In the genomic region with DNA sequence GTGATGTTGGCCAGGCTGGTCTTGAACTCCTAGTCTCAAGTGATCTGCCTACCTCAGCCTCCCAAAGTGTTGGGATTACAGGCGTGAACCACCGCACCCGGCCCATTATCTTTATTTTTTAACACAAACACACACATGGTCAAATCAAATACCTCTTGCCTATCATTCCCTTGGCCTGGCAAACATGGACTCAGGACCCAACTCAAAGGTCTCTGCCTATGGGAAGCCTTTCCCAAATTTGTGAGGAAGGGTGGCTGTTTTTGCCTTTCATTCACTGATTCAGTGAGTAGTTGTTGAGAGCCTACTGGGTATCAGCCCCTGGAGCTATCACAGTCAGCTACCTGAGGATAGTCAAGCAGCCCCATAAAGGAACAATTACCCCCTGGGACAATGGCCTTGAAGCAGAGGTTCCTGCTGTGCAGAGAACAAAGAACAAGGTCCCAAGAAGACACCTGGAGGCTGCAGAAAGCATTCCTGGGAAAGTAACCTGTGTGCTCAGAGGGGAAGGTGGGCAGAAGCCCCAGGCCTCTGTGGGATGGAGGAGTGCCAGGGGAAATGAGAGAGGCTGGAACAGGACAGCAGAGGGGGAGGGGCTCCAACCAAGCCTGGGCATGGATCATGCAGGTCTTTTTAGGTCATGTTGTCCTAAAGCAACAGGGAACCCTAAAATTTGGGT, we compare ENCODE assay signal across 3 cellular contexts.
A peak's percentile ranks its signal among the peaks of the same experiment; 100 is the strongest.
TF ChIP-seq lines count a peak whose summit lies in the region.

No MANE protein-coding gene starts in this region.

TF ChIP-seq in Ishikawa, 13 proteins besides CTCF, POLR2A, EP300 and RAD21:
- TF ChIP-seq TCF12 (IDR thresholded peaks at IDR 0.05; ENCODE audit: low read depth) (0 out of 2 replicates have a peak, but pooled peaks have one; percentile 31), ZBTB7A (IDR thresholded peaks at IDR 0.05; ENCODE audit: low read depth) (peak; percentile 33; the same call in 1 of the 2 replicates)
- TF ChIP-seq, protein P1, sequence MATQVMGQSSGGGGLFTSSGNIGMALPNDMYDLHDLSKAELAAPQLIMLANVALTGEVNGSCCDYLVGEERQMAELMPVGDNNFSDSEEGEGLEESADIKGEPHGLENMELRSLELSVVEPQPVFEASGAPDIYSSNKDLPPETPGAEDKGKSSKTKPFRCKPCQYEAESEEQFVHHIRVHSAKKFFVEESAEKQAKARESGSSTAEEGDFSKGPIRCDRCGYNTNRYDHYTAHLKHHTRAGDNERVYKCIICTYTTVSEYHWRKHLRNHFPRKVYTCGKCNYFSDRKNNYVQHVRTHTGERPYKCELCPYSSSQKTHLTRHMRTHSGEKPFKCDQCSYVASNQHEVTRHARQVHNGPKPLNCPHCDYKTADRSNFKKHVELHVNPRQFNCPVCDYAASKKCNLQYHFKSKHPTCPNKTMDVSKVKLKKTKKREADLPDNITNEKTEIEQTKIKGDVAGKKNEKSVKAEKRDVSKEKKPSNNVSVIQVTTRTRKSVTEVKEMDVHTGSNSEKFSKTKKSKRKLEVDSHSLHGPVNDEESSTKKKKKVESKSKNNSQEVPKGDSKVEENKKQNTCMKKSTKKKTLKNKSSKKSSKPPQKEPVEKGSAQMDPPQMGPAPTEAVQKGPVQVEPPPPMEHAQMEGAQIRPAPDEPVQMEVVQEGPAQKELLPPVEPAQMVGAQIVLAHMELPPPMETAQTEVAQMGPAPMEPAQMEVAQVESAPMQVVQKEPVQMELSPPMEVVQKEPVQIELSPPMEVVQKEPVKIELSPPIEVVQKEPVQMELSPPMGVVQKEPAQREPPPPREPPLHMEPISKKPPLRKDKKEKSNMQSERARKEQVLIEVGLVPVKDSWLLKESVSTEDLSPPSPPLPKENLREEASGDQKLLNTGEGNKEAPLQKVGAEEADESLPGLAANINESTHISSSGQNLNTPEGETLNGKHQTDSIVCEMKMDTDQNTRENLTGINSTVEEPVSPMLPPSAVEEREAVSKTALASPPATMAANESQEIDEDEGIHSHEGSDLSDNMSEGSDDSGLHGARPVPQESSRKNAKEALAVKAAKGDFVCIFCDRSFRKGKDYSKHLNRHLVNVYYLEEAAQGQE (IDR thresholded peaks at IDR 0.05; ENCODE audit: low read depth), result no peak
TF ChIP-seq in Ishikawa: peak in this region for 2.

TF ChIP-seq in H1, 55 proteins besides CTCF, POLR2A, EP300 and RAD21:
- peak; percentile 92 for TF ChIP-seq TCF12 (IDR thresholded peaks at IDR 0.05; ENCODE audit: low read depth, low read length)
- TF ChIP-seq TEAD4 (IDR thresholded peaks at IDR 0.05; ENCODE audit: low read depth, low read length), result 0 out of 2 replicates have a peak, but pooled peaks have one; percentile 56
- TF ChIP-seq SUZ12 (IDR thresholded peaks at IDR 0.05; ENCODE audit: low read length), result no peak
- TF ChIP-seq NANOG (IDR thresholded peaks at IDR 0.05; ENCODE audit: insufficient read depth, low read depth, low read length, poor library complexity, severe bottlenecking), result peak; percentile 96
- peak; percentile 78 to 97; a peak in 3 of 4 replicates for TF ChIP-seq HDAC2 (IDR thresholded peaks at IDR 0.05; ENCODE audit: borderline replicate concordance in 1 of 2, low read depth in 2 of 2, low read length in 2 of 2)

TF ChIP-seq in HepG2, 621 proteins besides CTCF, POLR2A, EP300 and RAD21 (continues in another document):
- TF ChIP-seq ZNF546 (CRISPR knock-in tag; conservative IDR thresholded peaks at IDR 0.05) (no peak), EEA1 (CRISPR knock-in tag; IDR thresholded peaks at IDR 0.05; ENCODE audit: borderline replicate concordance) (no peak), LCORL (IDR thresholded peaks at IDR 0.05) (no peak), LCORL (CRISPR knock-in tag; IDR thresholded peaks at IDR 0.05) (peak; percentile 64; the same call in 1 of the 2 replicates), SMC3 (IDR thresholded peaks at IDR 0.05; ENCODE audit: low read length) (no peak), NFKBIZ (CRISPR knock-in tag; IDR thresholded peaks at IDR 0.05) (no peak), CHD2 (IDR thresholded peaks at IDR 0.05; ENCODE audit: low read depth, low read length) (no peak), MED1 (CRISPR knock-in tag; IDR thresholded peaks at IDR 0.05) (0 out of 2 replicates have a peak, but pooled peaks have one; percentile 15), HNF4G (IDR thresholded peaks at IDR 0.05; ENCODE audit: borderline replicate concordance, low read depth, low read length) (0 out of 2 replicates have a peak, but pooled peaks have one; percentile 32), HNF4G (CRISPR knock-in tag; IDR thresholded peaks at IDR 0.05; ENCODE audit: borderline replicate concordance, low read depth) (no peak), ZNF124 (CRISPR knock-in tag; IDR thresholded peaks at IDR 0.05) (no peak), GATA4 (IDR thresholded peaks at IDR 0.05; ENCODE audit: borderline replicate concordance, low read depth) (no peak), JDP2 (CRISPR knock-in tag; IDR thresholded peaks at IDR 0.05; ENCODE audit: borderline replicate concordance) (no peak), ZMYM3 (CRISPR knock-in tag; IDR thresholded peaks at IDR 0.05) (no peak; the same call in 1 of the 2 replicates), ARID2 (CRISPR knock-in tag; IDR thresholded peaks at IDR 0.05; ENCODE audit: borderline replicate concordance) (no peak), REPIN1 (CRISPR knock-in tag; IDR thresholded peaks at IDR 0.05; ENCODE audit: borderline replicate concordance, low read depth) (no peak), HNF4A (CRISPR knock-in tag; IDR thresholded peaks at IDR 0.05) (peak; percentile 79), ZNF280D (CRISPR knock-in tag; IDR thresholded peaks at IDR 0.05) (no peak), ARNT (IDR thresholded peaks at IDR 0.05) (no peak), ZNF383 (CRISPR knock-in tag; IDR thresholded peaks at IDR 0.05; ENCODE audit: borderline replicate concordance) (no peak), NCOR1 (IDR thresholded peaks at IDR 0.05; ENCODE audit: borderline replicate concordance, low read length) (peak; percentile 38; the same call in 1 of the 2 replicates), ZNF10 (CRISPR knock-in tag; IDR thresholded peaks at IDR 0.05; ENCODE audit: borderline replicate concordance, low read depth) (no peak), HES4 (CRISPR knock-in tag; IDR thresholded peaks at IDR 0.05; ENCODE audit: borderline replicate concordance) (no peak), ZNF34 (CRISPR knock-in tag; IDR thresholded peaks at IDR 0.05; ENCODE audit: borderline replicate concordance) (no peak), REL (CRISPR knock-in tag; conservative IDR thresholded peaks at IDR 0.05) (no peak), GABPB1 (CRISPR knock-in tag; IDR thresholded peaks at IDR 0.05) (no peak), CEBPG (CRISPR knock-in tag; IDR thresholded peaks at IDR 0.05) (no peak), SALL2 (CRISPR knock-in tag; IDR thresholded peaks at IDR 0.05) (no peak), ZNF562 (CRISPR knock-in tag; IDR thresholded peaks at IDR 0.05; ENCODE audit: borderline replicate concordance) (no peak), SALL1 (CRISPR knock-in tag; IDR thresholded peaks at IDR 0.05) (0 out of 2 replicates have a peak, but pooled peaks have one; percentile 21), ARID5B (CRISPR knock-in tag; IDR thresholded peaks at IDR 0.05) (no peak), ZNF460 (CRISPR knock-in tag; IDR thresholded peaks at IDR 0.05; ENCODE audit: borderline replicate concordance) (no peak; the same call in 1 of the 2 replicates), ERF (CRISPR knock-in tag; IDR thresholded peaks at IDR 0.05) (no peak), ZNF567 (CRISPR knock-in tag; IDR thresholded peaks at IDR 0.05; ENCODE audit: borderline replicate concordance) (no peak), EED (CRISPR knock-in tag; IDR thresholded peaks at IDR 0.05) (no peak), ARHGAP35 (CRISPR knock-in tag; IDR thresholded peaks at IDR 0.05; ENCODE audit: borderline replicate concordance) (no peak), HNRNPH1 (optimal IDR thresholded peaks at IDR 0.05; ENCODE audit: low read depth, low read length) (no peak), ZNF570 (CRISPR knock-in tag; IDR thresholded peaks at IDR 0.05; ENCODE audit: borderline replicate concordance) (no peak), FLYWCH1 (CRISPR knock-in tag; IDR thresholded peaks at IDR 0.05) (no peak), RFX1 (IDR thresholded peaks at IDR 0.05) (no peak), ZNF687 (CRISPR knock-in tag; IDR thresholded peaks at IDR 0.05) (no peak)
- TF ChIP-seq, protein P2, sequence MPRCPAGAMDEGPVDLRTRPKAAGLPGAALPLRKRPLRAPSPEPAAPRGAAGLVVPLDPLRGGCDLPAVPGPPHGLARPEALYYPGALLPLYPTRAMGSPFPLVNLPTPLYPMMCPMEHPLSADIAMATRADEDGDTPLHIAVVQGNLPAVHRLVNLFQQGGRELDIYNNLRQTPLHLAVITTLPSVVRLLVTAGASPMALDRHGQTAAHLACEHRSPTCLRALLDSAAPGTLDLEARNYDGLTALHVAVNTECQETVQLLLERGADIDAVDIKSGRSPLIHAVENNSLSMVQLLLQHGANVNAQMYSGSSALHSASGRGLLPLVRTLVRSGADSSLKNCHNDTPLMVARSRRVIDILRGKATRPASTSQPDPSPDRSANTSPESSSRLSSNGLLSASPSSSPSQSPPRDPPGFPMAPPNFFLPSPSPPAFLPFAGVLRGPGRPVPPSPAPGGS (CRISPR knock-in tag; IDR thresholded peaks at IDR 0.05), result peak; percentile 49; the same call in 1 of the 2 replicates
